23 cellular contexts compared by ENCODE assay signal in the genomic region with DNA sequence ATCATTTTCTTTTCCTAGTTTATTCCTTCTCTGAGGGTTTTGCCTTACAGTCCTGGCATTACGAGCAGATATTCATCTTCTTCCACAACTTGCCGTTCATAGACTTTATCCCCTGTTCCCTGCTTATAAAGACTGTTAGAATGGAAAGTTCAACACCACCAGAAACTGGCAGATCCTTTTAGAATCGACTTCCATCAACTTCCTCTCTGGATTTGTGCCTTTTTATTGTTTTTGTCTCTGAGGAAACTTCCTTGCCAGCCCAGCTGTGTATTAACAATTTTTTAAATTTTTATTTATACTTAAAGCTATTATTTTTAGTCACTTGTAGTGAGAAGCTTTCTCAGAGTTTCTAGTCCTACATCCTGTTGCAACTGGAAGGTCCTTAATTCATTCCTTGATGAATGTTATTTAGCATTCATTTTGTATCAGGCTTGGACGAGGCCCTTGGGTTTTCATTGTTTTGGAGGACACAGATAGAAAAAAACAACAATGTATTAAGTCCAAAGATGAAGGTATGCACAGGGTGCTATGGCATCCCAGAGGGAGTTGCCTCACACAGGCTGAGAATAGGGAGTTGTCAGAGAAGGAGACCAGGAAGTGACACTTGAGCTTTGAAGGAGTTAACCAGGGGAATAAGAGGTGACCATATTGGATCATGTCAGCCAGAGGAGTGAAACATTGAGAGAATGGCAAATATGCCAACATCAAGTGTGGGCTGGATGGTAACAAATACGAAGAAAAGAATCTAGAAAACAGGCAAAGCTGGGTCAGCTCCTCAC.
"Had no signal": no experiment of that assay in that cellular context is flagged by ENCODE, and none has a peak within 500 bp of the region (broad histone marks: within the 10 kb centered on the region; RNA-seq: fewer than 3 reads in every experiment).

No MANE protein-coding gene starts in this region.

- H3K9ac ChIP-seq: SK-N-SH had no signal

- H3K27ac ChIP-seq: Peyer's patch, RWPE1, SJCRH30, WERI-Rb-1 had no signal

- ATAC-seq: activated CD4-positive, alpha-beta T cell treated with anti-CD3 and anti-CD28 coated beads for 36 hours; activated CD8-positive, alpha-beta T cell treated with anti-CD3 and anti-CD28 coated beads for 36 hours; activated T-cell treated with anti-CD3 and anti-CD28 coated beads, Interleukin-2, amount 50 U/mL, for 72 hours had no signal

- H3K9me2 ChIP-seq: SK-N-SH had no signal

- H3K4me3 ChIP-seq: Peyer's patch, SJCRH30 had no signal

- H3K27me3 ChIP-seq: Peyer's patch, SJCRH30 had no signal

- H3K9me3 ChIP-seq: Peyer's patch had no signal

- H3K36me3 ChIP-seq: Peyer's patch, SJCRH30, WERI-Rb-1 had no signal

- DNase-seq: activated CD4-positive, alpha-beta T cell treated with anti-CD3 and anti-CD28 coated beads for 36 hours; activated CD8-positive, alpha-beta memory T cell treated with anti-CD3 and anti-CD28 coated beads, Interleukin-2, amount 50 U/mL, for 4 hours; activated CD8-positive, alpha-beta T cell treated with anti-CD3 and anti-CD28 coated beads for 36 hours; activated gamma-delta T cell treated with Interleukin-2 at 50 U/mL for 16 hours; activated naive CD4-positive, alpha-beta T cell treated with anti-CD3 and anti-CD28 coated beads, Interleukin-2, amount 10 ng/mL, durations not matched to agents 7 days and 5 days; activated naive CD8-positive, alpha-beta T cell treated with anti-CD3 and anti-CD28 coated beads for 36 hours; activated T-cell treated with anti-CD3 and anti-CD28 coated beads, Interleukin-2, amount 50 U/mL, for 72 hours; KG1; NCI-H1092; NCI-H1417; NCI-H1930; NCI-H2171 treated with DMSO at 0.1 percent for 48 hours; NCI-H345; NCI-H510A; NCI-H526 treated with DMSO at 0.1 percent for 48 hours; NCI-H82; Peyer's patch; Right ventricle myocardium superior; SJCRH30; SK-N-SH; T-helper 1 cell; WERI-Rb-1 had no signal

- H3K4me1 ChIP-seq: Peyer's patch, SJCRH30 had no signal

- H3K4me2 ChIP-seq: SK-N-SH had no signal
